ENCODE assay signal across 7 cellular contexts in genomic region chr19:4140237-4140711, GRCh38.
DNase-seq lines count a peak whose midpoint lies in the region; ATAC-seq and TF ChIP-seq lines count a peak whose summit lies in the region.

No MANE protein-coding gene starts in this region.

- no CpG with 5 or more reads among the region's 12 CpGs for WGBS in iPS DF 6.9 (ENCODE audit: insufficient coverage, insufficient read length)

- H3K4me1 ChIP-seq in DOHH2 (ENCODE audit: control insufficient read depth, low read length), result peaks cover 14% of the 10 kb centered on the region
- H3K4me1 ChIP-seq in iPS DF 6.9 (ENCODE audit: control insufficient read depth, insufficient read depth, low read length), result peaks cover 1% of the 10 kb centered on the region; the same call in 1 of the 2 replicates

- peak; percentile 84 for ATAC-seq in stimulated activated effector memory CD8-positive, alpha-beta T cell treated with anti-CD3 and anti-CD28 coated beads, Interleukin-12 subunit alpha, Interleukin-12 subunit beta, amount 100 ng/mL, for 72 hours
- ATAC-seq in GM19463 (IDR thresholded peaks at IDR 0.05; ENCODE audit: unreplicated experiment), result no peak

- H3K27me3 ChIP-seq in DOHH2 (ENCODE audit: control insufficient read depth, low read length) (peaks cover 4% of the 10 kb centered on the region), iPS DF 6.9 (ENCODE audit: control insufficient read depth, insufficient read depth, low read length) (no peaks in the 10 kb centered on the region)

- no peaks in the 10 kb centered on the region for H3K36me3 ChIP-seq in DOHH2 (ENCODE audit: control insufficient read depth, low read length)
- H3K36me3 ChIP-seq in iPS DF 6.9 (ENCODE audit: control insufficient read depth, insufficient read depth, low read length), result no peaks in the 10 kb centered on the region

- H3K27ac Mint-ChIP-seq in stimulated activated effector memory CD8-positive, alpha-beta T cell treated with anti-CD3 and anti-CD28 coated beads, Interleukin-12 subunit alpha, Interleukin-12 subunit beta, amount 100 ng/mL, for 72 hours, result no peak overlapping the region

- H4K20me1 ChIP-seq in DOHH2 (ENCODE audit: control insufficient read depth, insufficient read depth, low read depth, low read length), result no peaks in the 10 kb centered on the region

- H3K36me3 Mint-ChIP-seq in stimulated activated effector memory CD8-positive, alpha-beta T cell treated with anti-CD3 and anti-CD28 coated beads, Interleukin-12 subunit alpha, Interleukin-12 subunit beta, amount 100 ng/mL, for 72 hours, result no peaks in the 10 kb centered on the region

- H3K27ac ChIP-seq in DOHH2 (ENCODE audit: low read depth, low read length) (no peak overlapping the region), iPS DF 6.9 (ENCODE audit: low read length) (no peak overlapping the region)

- in situ Hi-C loops in astrocyte of the cerebellum (cut with HindIII; ENCODE audit: low sequenced_read_pairs), result no loop called here

- peak overlapping the region; percentile 59 for H3K4me3 Mint-ChIP-seq in stimulated activated effector memory CD8-positive, alpha-beta T cell treated with anti-CD3 and anti-CD28 coated beads, Interleukin-12 subunit alpha, Interleukin-12 subunit beta, amount 100 ng/mL, for 72 hours

- H3K4me3 ChIP-seq in DOHH2 (ENCODE audit: low read length) (peak overlapping the region; percentile 27), astrocyte of the cerebellum (ENCODE audit: low read depth, low read length) (no peak overlapping the region), iPS DF 6.9 (ENCODE audit: low read length) (no peak overlapping the region)

- peak overlapping the region; percentile 45 for H3K4me2 ChIP-seq in DOHH2 (ENCODE audit: low read length)

- TF ChIP-seq CTCF in DOHH2 (IDR thresholded peaks at IDR 0.05; ENCODE audit: low read depth, low read length, poor library complexity, severe bottlenecking) (no peak), astrocyte of the cerebellum (IDR thresholded peaks at IDR 0.05; ENCODE audit: low read depth, low read length, missing control alignments) (peak; percentile 84)

- peaks cover 15% of the 10 kb centered on the region for H3K4me1 Mint-ChIP-seq in stimulated activated effector memory CD8-positive, alpha-beta T cell treated with anti-CD3 and anti-CD28 coated beads, Interleukin-12 subunit alpha, Interleukin-12 subunit beta, amount 100 ng/mL, for 72 hours

- no peaks in the 10 kb centered on the region for H3K9me2 ChIP-seq in DOHH2 (replicated peaks; ENCODE audit: control insufficient read depth, low read length)

- DNase-seq in HuH-7 (ENCODE audit: low spot score) (peak; percentile 66), NOMO-1 treated with dmso at 0.1 percent for 144 hours (lab: John Stamatoyannopoulos, UW; ENCODE audit: unreplicated experiment) (peak; percentile 39), astrocyte of the cerebellum (ENCODE audit: low read depth) (no peak), iPS DF 6.9 (ENCODE audit: low read depth, low spot score) (peak; percentile 67)
- DNase-seq in stimulated activated effector memory CD8-positive, alpha-beta T cell treated with anti-CD3 and anti-CD28 coated beads, Interleukin-12 subunit alpha, Interleukin-12 subunit beta, amount 100 ng/mL, for 72 hours (ENCODE audit: low spot score in 2 of 2), result peak in 1 of 2 donors; percentile 58

- H3K9me3 ChIP-seq in DOHH2 (ENCODE audit: control insufficient read depth, insufficient read depth, low read length), result no peaks in the 10 kb centered on the region
- H3K9me3 ChIP-seq in iPS DF 6.9 (ENCODE audit: control insufficient read depth, insufficient read depth, low read length), result no peaks in the 10 kb centered on the region

- H3F3A ChIP-seq in DOHH2 (ENCODE audit: control insufficient read depth, insufficient read depth), result no peaks in the 10 kb centered on the region

- no peaks in the 10 kb centered on the region for H3K9me3 Mint-ChIP-seq in stimulated activated effector memory CD8-positive, alpha-beta T cell treated with anti-CD3 and anti-CD28 coated beads, Interleukin-12 subunit alpha, Interleukin-12 subunit beta, amount 100 ng/mL, for 72 hours

- H3K79me2 ChIP-seq in DOHH2 (ENCODE audit: control insufficient read depth, low read length), result no peaks in the 10 kb centered on the region
